ENCODE assay signal across 10 cellular contexts in the genomic region with DNA sequence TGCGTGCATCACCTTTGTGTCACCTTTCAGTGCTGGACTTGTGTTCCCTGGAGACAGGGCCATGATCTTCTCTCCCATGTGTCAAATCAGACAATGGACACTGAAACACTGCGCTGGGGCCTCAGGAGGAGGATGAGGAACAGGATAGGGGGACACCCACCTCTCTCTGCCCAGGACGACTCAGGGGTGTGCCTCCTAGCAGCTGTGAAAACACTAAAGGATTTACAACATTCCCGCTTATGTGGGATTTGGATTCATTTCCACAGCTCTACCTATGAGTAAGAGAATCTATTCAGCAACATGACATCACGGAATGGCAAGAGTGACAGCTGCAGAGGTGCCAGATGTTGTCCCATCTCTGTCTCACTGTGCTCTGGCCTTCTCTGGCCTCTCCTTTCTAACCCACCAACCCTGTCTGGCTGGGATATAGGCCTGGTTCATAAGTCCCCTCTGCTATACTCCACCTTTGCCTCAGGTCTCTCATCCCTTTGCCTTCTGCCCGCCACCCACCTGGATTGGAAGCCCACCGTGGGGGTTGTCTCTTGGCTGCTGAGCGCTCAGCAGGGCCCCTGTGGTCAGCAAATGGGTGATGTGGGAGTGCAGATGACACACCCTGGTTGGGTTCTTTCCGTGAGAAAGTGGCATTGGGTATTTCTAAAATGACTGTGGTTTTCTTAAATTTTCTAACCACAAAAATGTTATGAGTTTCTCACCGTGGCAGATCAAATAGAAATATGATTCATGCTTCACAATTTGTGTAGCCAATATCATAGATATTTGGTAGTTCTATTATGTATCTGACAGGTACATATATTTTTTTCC. TPM values are rescaled to one million over a fixed set of nuclear protein-coding genes. Genes with fewer than 3 reads are reported as not detected.
DNase-seq lines count a peak whose midpoint lies in the region; ATAC-seq, FAIRE-seq and TF ChIP-seq lines count a peak whose summit lies in the region.
"Had no signal": no experiment of that assay in that cellular context is flagged by ENCODE, and none has a peak within 500 bp of the region (broad histone marks: within the 10 kb centered on the region; RNA-seq: fewer than 3 reads in every experiment).

No MANE protein-coding gene starts in this region.

- H3K9ac ChIP-seq in GM12878 (ENCODE audit: control insufficient read depth, insufficient read depth, low read length): no peak overlapping the region

- ATAC-seq in T-helper 17 cell (peak; percentile 93), GM12878 (peak; percentile 90), omental fat pad (ENCODE audit: low FRiP score) (no peak), HG02870 (IDR thresholded peaks at IDR 0.05; ENCODE audit: unreplicated experiment) (no peak)

- no peaks in the 10 kb centered on the region; the same call in 1 of the 2 replicates for H3K4me1 ChIP-seq in GM12878 (ENCODE audit: control insufficient read depth, insufficient read depth, low read length)
- H3K4me1 ChIP-seq: right lobe of liver had no signal

- BruUV-seq in GM12878 (replicated peaks; lab: Mats Ljungman, UMichigan): no TSS peak

- no peak for TF ChIP-seq POLR2A in GM12878 (IDR thresholded peaks at IDR 0.05; ENCODE audit: low read depth, low read length)

- SMC1A ChIA-PET in GM12878 (lab: Charles Lee; ENCODE audit: uncharacterized antibody, unreplicated experiment): interaction anchor here (0.5 to 2.7 kb wide), 4 partner anchors 9 to 576 kb away, joined by 3 to 13 read pairs (median 6); no protein-coding TSS in a partner anchor

- peak; percentile 77 to 91; a peak in 3 of 4 replicates for TF ChIP-seq EP300 in GM12878 (IDR thresholded peaks at IDR 0.05; ENCODE audit: borderline replicate concordance in 1 of 2, control insufficient read depth in 1 of 2, low read depth in 2 of 2, low read length in 2 of 2)

- WGBS in GM12878 (ENCODE audit: insufficient coverage, insufficient replicate concordance, low lambda C conversion rate, missing lambda C conversion rate): 5% methylated on average over 10 of the region's 10 CpGs

- H3K79me2 ChIP-seq in GM12878 (ENCODE audit: control insufficient read depth, insufficient read depth, low read length): no peaks in the 10 kb centered on the region

- H3K27me3 ChIP-seq in GM12878 (replicated peaks in 1 of 2; ENCODE audit: control insufficient read depth in 2 of 2, insufficient read depth in 2 of 2, low read length in 1 of 2): no peaks in the 10 kb centered on the region
- H3K27me3 ChIP-seq: right lobe of liver had no signal

- no peaks in the 10 kb centered on the region for H3K27me3 Mint-ChIP-seq in T-helper 17 cell

- peak; percentile 23 for FAIRE-seq in GM12878 (lab: Jason Lieb, UNC)

- POLR2A ChIA-PET in GM12878 (lab: Charles Lee): interaction anchor here (0.6 to 1.5 kb wide), 4 partner anchors 11 to 56 kb away, joined by 3 to 4 read pairs (median 3); no protein-coding TSS in a partner anchor

- no peak for TF ChIP-seq RAD21 in GM12878 (IDR thresholded peaks at IDR 0.05; ENCODE audit: insufficient read depth, low read depth, low read length)

- H3K4me3 Mint-ChIP-seq in T-helper 17 cell: peak overlapping the region; percentile 82

- intact Hi-C loops in GM12878 (cut with micrococcal nuclease; ENCODE audit: unreplicated experiment): loop anchor here (1.0 to 2.0 kb wide), 4 partner anchors 43 to 55 kb away; a partner anchor contains a TSS

- H3K9me3 ChIP-seq in T-helper 17 cell (ENCODE audit: control insufficient read depth, low read length, poor library complexity, severe bottlenecking) (no peaks in the 10 kb centered on the region), GM12878 (replicated peaks; ENCODE audit: control insufficient read depth, insufficient read depth, low read length) (no peaks in the 10 kb centered on the region)
- H3K9me3 ChIP-seq: right lobe of liver had no signal

- H3K4me1 Mint-ChIP-seq in T-helper 17 cell: peaks cover 25% of the 10 kb centered on the region

- 0 out of 2 replicates have a peak overlapping the region, but pooled peaks have one; percentile 9 for H3K4me2 ChIP-seq in GM12878 (ENCODE audit: control insufficient read depth, insufficient read depth)

- peak; percentile 41 for DNase-seq in NK-92 treated with Interleukin-12 subunit alpha and Interleukin-12 subunit beta, amount 100 ng/mL, for 24 hours (lab: John Stamatoyannopoulos, UW)
- DNase-seq in NK-92 (lab: John Stamatoyannopoulos, UW; ENCODE audit: unreplicated experiment) (no peak), T-helper 17 cell (peak in 2 of 3 donors; percentile 12 to 14), GM12878 (ENCODE audit: low read depth, low spot score) (peak; percentile 30), omental fat pad (ENCODE audit: low spot score) (no peak), NCI-H1092 (lab: John Stamatoyannopoulos, UW) (no peak)
- peak; percentile 29 for DNase-seq in stimulated activated CD8-positive, alpha-beta memory T cell treated with anti-CD3 and anti-CD28 coated beads, Interleukin-15, amount 100 ng/mL, for 24 hours (ENCODE audit: low read depth)
- DNase-seq: right lobe of liver had no signal

- RAD21 ChIA-PET in GM12878 (lab: Charles Lee; ENCODE audit: unreplicated experiment): interaction anchor here (1.3 to 2.1 kb wide), 4 partner anchors 9 to 47 kb away, joined by 4 to 9 read pairs (median 6); a partner anchor contains a TSS

- no peak overlapping the region for H3K4me3 ChIP-seq in GM12878
- H3K4me3 ChIP-seq: right lobe of liver had no signal

- H2AFZ ChIP-seq in GM12878 (ENCODE audit: control insufficient read depth, low read depth, low read length): no peak overlapping the region

- no peaks in the 10 kb centered on the region for H4K20me1 ChIP-seq in GM12878 (ENCODE audit: control insufficient read depth, insufficient read depth)

- in situ Hi-C loops in GM12878 (cut with MboI): no loop called here

- CTCF ChIA-PET in GM12878 (lab: Yijun Ruan, JAX): interaction anchor here (1.3 to 3.4 kb wide), 4 partner anchors 10 to 56 kb away, joined by 4 to 15 read pairs (median 7); no protein-coding TSS in a partner anchor

- TF ChIP-seq CTCF in GM12878 (IDR thresholded peaks at IDR 0.05 in 2 of 3, conservative IDR thresholded peaks at IDR 0.05 in 1 of 3; ENCODE audit: control insufficient read depth in 2 of 3, extremely low read depth in 1 of 3, insufficient read depth in 1 of 3, low read depth in 3 of 3, low read length in 3 of 3) (no peak), omental fat pad (IDR thresholded peaks at IDR 0.05) (no peak)

- no peak overlapping the region for H3K27ac ChIP-seq in GM12878 (ENCODE audit: control insufficient read depth, insufficient read depth)
- H3K27ac ChIP-seq: 22Rv1, right lobe of liver had no signal

- peak overlapping the region; percentile 97 for H3K27ac Mint-ChIP-seq in T-helper 17 cell

- H3K36me3 Mint-ChIP-seq in T-helper 17 cell (ENCODE audit: low read depth): no peaks in the 10 kb centered on the region

- H3K36me3 ChIP-seq in GM12878 (ENCODE audit: control insufficient read depth in 2 of 2, insufficient read depth in 2 of 2, low read length in 1 of 2): no peaks in the 10 kb centered on the region; a peak in 1 of 4 replicates
- H3K36me3 ChIP-seq: right lobe of liver had no signal

TF ChIP-seq in GM12878, 131 proteins besides CTCF, POLR2A, EP300 and RAD21 (continues in another document):
- TF ChIP-seq LARP7 (IDR thresholded peaks at IDR 0.05) (no peak), TBL1XR1 (IDR thresholded peaks at IDR 0.05; ENCODE audit: low read depth, low read length) (no peak; the same call in 1 of the 2 replicates), YY1 (IDR thresholded peaks at IDR 0.05; ENCODE audit: low read depth, low read length) (no peak), NBN (IDR thresholded peaks at IDR 0.05) (peak; percentile 83; the same call in 1 of the 2 replicates), NFIC (IDR thresholded peaks at IDR 0.05; ENCODE audit: low read depth, low read length) (peak; percentile 88), RUNX3 (IDR thresholded peaks at IDR 0.05; ENCODE audit: low read length) (peak; percentile 93), MEF2B (IDR thresholded peaks at IDR 0.05; ENCODE audit: partially characterized antibody, poor library complexity, severe bottlenecking) (peak; percentile 71), WRNIP1 (IDR thresholded peaks at IDR 0.05; ENCODE audit: borderline replicate concordance, low read depth, low read length) (no peak), RBBP5 (conservative IDR thresholded peaks at IDR 0.05) (no peak), ZNF207 (IDR thresholded peaks at IDR 0.05; ENCODE audit: borderline replicate concordance) (0 out of 2 replicates have a peak, but pooled peaks have one; percentile 29), CBX5 (IDR thresholded peaks at IDR 0.05; ENCODE audit: low read depth) (no peak)
- TF ChIP-seq, protein P1, sequence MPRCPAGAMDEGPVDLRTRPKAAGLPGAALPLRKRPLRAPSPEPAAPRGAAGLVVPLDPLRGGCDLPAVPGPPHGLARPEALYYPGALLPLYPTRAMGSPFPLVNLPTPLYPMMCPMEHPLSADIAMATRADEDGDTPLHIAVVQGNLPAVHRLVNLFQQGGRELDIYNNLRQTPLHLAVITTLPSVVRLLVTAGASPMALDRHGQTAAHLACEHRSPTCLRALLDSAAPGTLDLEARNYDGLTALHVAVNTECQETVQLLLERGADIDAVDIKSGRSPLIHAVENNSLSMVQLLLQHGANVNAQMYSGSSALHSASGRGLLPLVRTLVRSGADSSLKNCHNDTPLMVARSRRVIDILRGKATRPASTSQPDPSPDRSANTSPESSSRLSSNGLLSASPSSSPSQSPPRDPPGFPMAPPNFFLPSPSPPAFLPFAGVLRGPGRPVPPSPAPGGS (IDR thresholded peaks at IDR 0.05; ENCODE audit: borderline replicate concordance, insufficient read depth, low read depth, low read length, poor library complexity, severe bottlenecking): peak; percentile 45

RNA-seq across cellular contexts. Expression of a gene that starts 47.1 kb away (rescaled TPM):
- total RNA-seq in T-helper 17 cell (1 to 10 TPM; 2.6 to 2.8 TPM), GM12878 (2014; rRNA removed) (0.38 and 0.45 TPM in 2 replicates), GM12878 (2014; rRNA removed; fragmentation: Illumina TruSeq; extraction: Trizol) (0.89 and 1.3 TPM in 2 replicates), GM12878 (2021) (0.56 and 0.69 TPM in 2 replicates), omental fat pad (10 to 100 TPM in 1 of 4 donors, 1 to 10 TPM in 3; 7.0 to 12.6 (median 10.0) TPM)
- total RNA-seq in GM12878 (2013; cell fraction: nucleolus; rRNA removed): 15.8 and 18.4 TPM in 2 replicates
- polyA plus RNA-seq in GM12878 (2011; ENCODE audit: low read depth): not detected
- polyA plus RNA-seq in GM12878 (2011; rRNA removed) (5.3 and 5.8 TPM in 2 replicates), GM12878 (2014; fragmentation: Illumina TruSeq; extraction: Trizol) (0.93 and 1.9 TPM in 2 replicates), GM12878 (2014; fragmentation: Nextera tagmentation; extraction: Ambion mirVana) (under 1 TPM; 0.34 to 0.51 TPM), GM12878 (2014; rRNA removed) (0.72 and 1.1 TPM in 2 replicates), GM12878 (2016; fragmentation: Nextera tagmentation; extraction: Ambion mirVana) (1 to 10 TPM in 1 of 2 experiments, under 1 TPM in 1; 0.60 to 1.2 TPM)
- polyA plus RNA-seq in GM12878 (2011; cell fraction: cytosol; rRNA removed): 4.3 and 9.8 TPM in 2 replicates
- polyA plus RNA-seq in GM12878 (2011; cell fraction: nucleus; rRNA removed): 8.7 and 9.9 TPM in 2 replicates
- 0.04 TPM in 1 of 2 replicates, not detected in the other for polyA plus RNA-seq in GM12878 (2012)
- 6.9 and 9.6 TPM in 2 replicates for polyA minus RNA-seq in GM12878 (2011; rRNA and poly(A)+ RNA removed)
- 1.2 and 2.4 TPM in 2 replicates for polyA minus RNA-seq in GM12878 (2011; cell fraction: cytosol; rRNA and poly(A)+ RNA removed)
- 6.2 and 7.3 TPM in 2 replicates for polyA minus RNA-seq in GM12878 (2011; cell fraction: nucleus; rRNA and poly(A)+ RNA removed)

Comparison
In these comparisons a context has a peak if more than half of its experiments do, and no peak if none do; other contexts are left out.
1. DNase-seq: peak in NK-92 treated with Interleukin-12 subunit alpha and Interleukin-12 subunit beta, amount 100 ng/mL, for 24 hours (single experiment), T-helper 17 cell (2 of 3), GM12878 (single experiment) and stimulated activated CD8-positive, alpha-beta memory T cell treated with anti-CD3 and anti-CD28 coated beads, Interleukin-15, amount 100 ng/mL, for 24 hours (single experiment); none in NK-92 (single experiment), omental fat pad (single experiment) and NCI-H1092 (single experiment).
2. ATAC-seq: peak in T-helper 17 cell (single experiment) and GM12878 (single experiment); none in omental fat pad (single experiment) and HG02870 (single experiment).